In genomic region chr6:4794140-4794707, GRCh38 we compare ENCODE assay signal across 1 cellular context.
A peak's percentile ranks its signal among the peaks of the same experiment; 100 is the strongest.
TF ChIP-seq lines count a peak whose summit lies in the region.

No MANE protein-coding gene starts in this region.

TF ChIP-seq in HEK293, 187 proteins besides CTCF, POLR2A, EP300 and RAD21 (continued from another document):
- TF ChIP-seq ZNF654 (tag by site-specific recombination; IDR thresholded peaks at IDR 0.05; ENCODE audit: low read depth) (no peak), ZNF664 (tag by site-specific recombination; IDR thresholded peaks at IDR 0.05) (peak; percentile 25; the same call in 1 of the 2 replicates), ZNF629 (tag by site-specific recombination; IDR thresholded peaks at IDR 0.05) (no peak), KLF7 (tag by site-specific recombination; IDR thresholded peaks at IDR 0.05; ENCODE audit: borderline replicate concordance) (no peak), ZNF2 (tag by site-specific recombination; IDR thresholded peaks at IDR 0.05) (peak; percentile 45; the same call in 1 of the 2 replicates), ZNF623 (tag by site-specific recombination; IDR thresholded peaks at IDR 0.05) (no peak), ZSCAN16 (tag by site-specific recombination; IDR thresholded peaks at IDR 0.05) (no peak), YY2 (tag by site-specific recombination; IDR thresholded peaks at IDR 0.05) (0 out of 2 replicates have a peak, but pooled peaks have one; percentile 18), ZNF501 (tag by site-specific recombination; IDR thresholded peaks at IDR 0.05) (no peak), ZBTB21 (tag by site-specific recombination; IDR thresholded peaks at IDR 0.05) (no peak), ZNF777 (tag by site-specific recombination; IDR thresholded peaks at IDR 0.05; ENCODE audit: borderline replicate concordance) (no peak), WT1 (tag by site-specific recombination; IDR thresholded peaks at IDR 0.05) (peak; percentile 81), ZNF146 (tag by site-specific recombination; IDR thresholded peaks at IDR 0.05) (no peak), ZBTB48 (tag by site-specific recombination; IDR thresholded peaks at IDR 0.05) (peak; percentile 85), HOXC10 (CRISPR knock-in tag; IDR thresholded peaks at IDR 0.05) (no peak), ZNF670 (tag by site-specific recombination; IDR thresholded peaks at IDR 0.05; ENCODE audit: low read depth) (no peak), ZFHX2 (tag by site-specific recombination; conservative IDR thresholded peaks at IDR 0.05) (no peak), IKZF3 (tag by site-specific recombination; IDR thresholded peaks at IDR 0.05) (0 out of 2 replicates have a peak, but pooled peaks have one; percentile 17), ZBTB1 (tag by site-specific recombination; IDR thresholded peaks at IDR 0.05) (no peak), SP3 (tag by site-specific recombination; IDR thresholded peaks at IDR 0.05) (no peak), ZNF548 (tag by site-specific recombination; IDR thresholded peaks at IDR 0.05) (no peak), KLF10 (tag by site-specific recombination; IDR thresholded peaks at IDR 0.05) (no peak), ZNF280C (tag by site-specific recombination; IDR thresholded peaks at IDR 0.05) (no peak), INSM2 (tag by site-specific recombination; IDR thresholded peaks at IDR 0.05) (no peak), SP2 (tag by site-specific recombination; IDR thresholded peaks at IDR 0.05) (no peak), ZNF843 (tag by site-specific recombination; IDR thresholded peaks at IDR 0.05) (no peak), ZNF76 (tag by site-specific recombination; IDR thresholded peaks at IDR 0.05; ENCODE audit: borderline replicate concordance, low read depth) (peak; percentile 89), SALL2 (tag by site-specific recombination; IDR thresholded peaks at IDR 0.05; ENCODE audit: borderline replicate concordance) (no peak), ZNF600 (tag by site-specific recombination; IDR thresholded peaks at IDR 0.05) (peak; percentile 91), SCRT2 (tag by site-specific recombination; IDR thresholded peaks at IDR 0.05) (no peak), ZBTB7A (tag by site-specific recombination; IDR thresholded peaks at IDR 0.05; ENCODE audit: low read depth) (no peak), ZNF707 (tag by site-specific recombination; IDR thresholded peaks at IDR 0.05) (no peak)
- TF ChIP-seq, protein P1, sequence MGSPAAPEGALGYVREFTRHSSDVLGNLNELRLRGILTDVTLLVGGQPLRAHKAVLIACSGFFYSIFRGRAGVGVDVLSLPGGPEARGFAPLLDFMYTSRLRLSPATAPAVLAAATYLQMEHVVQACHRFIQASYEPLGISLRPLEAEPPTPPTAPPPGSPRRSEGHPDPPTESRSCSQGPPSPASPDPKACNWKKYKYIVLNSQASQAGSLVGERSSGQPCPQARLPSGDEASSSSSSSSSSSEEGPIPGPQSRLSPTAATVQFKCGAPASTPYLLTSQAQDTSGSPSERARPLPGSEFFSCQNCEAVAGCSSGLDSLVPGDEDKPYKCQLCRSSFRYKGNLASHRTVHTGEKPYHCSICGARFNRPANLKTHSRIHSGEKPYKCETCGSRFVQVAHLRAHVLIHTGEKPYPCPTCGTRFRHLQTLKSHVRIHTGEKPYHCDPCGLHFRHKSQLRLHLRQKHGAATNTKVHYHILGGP (tag by site-specific recombination; IDR thresholded peaks at IDR 0.05), result peak; percentile 38; the same call in 1 of the 2 replicates
